In genomic region chr2:70861774-70862644, GRCh38 we compare ENCODE assay signal across 7 cellular contexts. TPM values are rescaled to one million over a fixed set of nuclear protein-coding genes. Genes with fewer than 3 reads are reported as not detected.
DNase-seq lines count a peak whose midpoint lies in the region; ATAC-seq and TF ChIP-seq lines count a peak whose summit lies in the region.

No MANE protein-coding gene starts in this region.

- DNase-seq in GM13976 (ENCODE audit: low spot score), result peak; percentile 76
- DNase-seq in SHP77 treated with DMSO at 0.1 percent for 48 hours (lab: John Stamatoyannopoulos, UW), result peak; percentile 40
- DNase-seq in activated effector memory CD4-positive, alpha-beta T cell treated with Interleukin-2 at 50 U/mL for 16 hours, result peak; percentile 30
- DNase-seq in foreskin keratinocyte, result peak; percentile 21 to 37
- DNase-seq in occipital lobe (lab: John Stamatoyannopoulos, UW), result peak; percentile 40
- no peak for DNase-seq in thoracic aorta (ENCODE audit: low spot score)

- in situ Hi-C loops in GM13976 (cut with MboI; ENCODE audit: low sequenced_read_pairs, unreplicated experiment), result no loop called here

- no peak overlapping the region for H3K4me3 ChIP-seq in Loucy (ENCODE audit: low read length, poor library complexity, severe bottlenecking)
- H3K4me3 ChIP-seq in thoracic aorta, result no peak overlapping the region

- ATAC-seq in foreskin keratinocyte (peak; percentile 78), thoracic aorta (ENCODE audit: insufficient number of reproducible peaks, low FRiP score, low read depth) (no peak)

- H3K4me1 ChIP-seq in Loucy (ENCODE audit: insufficient read depth, low read length, poor library complexity, severe bottlenecking), result no peaks in the 10 kb centered on the region
- H3K4me1 ChIP-seq in foreskin keratinocyte, result peaks cover 4% of the 10 kb centered on the region
- no peaks in the 10 kb centered on the region for H3K4me1 ChIP-seq in thoracic aorta (ENCODE audit: control insufficient read depth in 1 of 2, low read depth in 2 of 2)

- H3K9me3 ChIP-seq in Loucy (ENCODE audit: insufficient read depth, low read depth, low read length) (no peaks in the 10 kb centered on the region), thoracic aorta (no peaks in the 10 kb centered on the region)

- no peaks in the 10 kb centered on the region for H3K27me3 ChIP-seq in Loucy (ENCODE audit: insufficient read depth, low read length, poor library complexity, severe bottlenecking)
- peaks cover 90% of the 10 kb centered on the region for H3K27me3 ChIP-seq in foreskin keratinocyte
- H3K27me3 ChIP-seq in thoracic aorta (replicated peaks; ENCODE audit: insufficient read depth), result no peaks in the 10 kb centered on the region

- H4K20me1 ChIP-seq in Loucy (ENCODE audit: insufficient read depth, low read length, poor library complexity, severe bottlenecking), result no peaks in the 10 kb centered on the region

- TF ChIP-seq CTCF in GM13976 (IDR thresholded peaks at IDR 0.05; ENCODE audit: borderline replicate concordance, control extremely low read depth, extremely low read depth, insufficient read depth, missing control alignments), result peak; percentile 93
- peak; percentile 97 for TF ChIP-seq CTCF in Loucy (conservative IDR thresholded peaks at IDR 0.05; ENCODE audit: low read length)
- TF ChIP-seq CTCF in foreskin keratinocyte (conservative IDR thresholded peaks at IDR 0.05), result peak; percentile 96
- TF ChIP-seq CTCF in thoracic aorta (IDR thresholded peaks at IDR 0.05), result peak; percentile 77

- no peaks in the 10 kb centered on the region for H3F3A ChIP-seq in Loucy (ENCODE audit: low read depth)

- H3K36me3 ChIP-seq in Loucy (ENCODE audit: insufficient read depth, low read length), result no peaks in the 10 kb centered on the region
- H3K36me3 ChIP-seq in thoracic aorta, result no peaks in the 10 kb centered on the region

- no peak overlapping the region for H3K4me2 ChIP-seq in Loucy (ENCODE audit: low read depth, low read length, poor library complexity, severe bottlenecking)

- no peak overlapping the region for H3K9ac ChIP-seq in Loucy (ENCODE audit: low read depth, low read length, poor library complexity, severe bottlenecking)

- H3K27ac ChIP-seq in foreskin keratinocyte (no peak overlapping the region), thoracic aorta (no peak overlapping the region)

- H3K79me2 ChIP-seq in Loucy (ENCODE audit: insufficient read depth, low read length), result no peaks in the 10 kb centered on the region

- H3K9me2 ChIP-seq in Loucy (replicated peaks; ENCODE audit: low read depth, low read length), result no peaks in the 10 kb centered on the region

- no peak overlapping the region for H2AFZ ChIP-seq in Loucy (ENCODE audit: low read length)

RNA-seq across cellular contexts. Expression of gene CD207, which starts 26.4 kb away (rescaled TPM):
- total RNA-seq in foreskin keratinocyte (not detected in 2 replicates), occipital lobe (not detected), thoracic aorta (under 1 TPM in 1 of 2 donors, not detected in 1; 0.27 TPM)
- polyA plus RNA-seq in foreskin keratinocyte, result not detected in 2 replicates

RNA-seq across cellular contexts. Expression of gene VAX2, which starts 38.4 kb away (rescaled TPM):
- total RNA-seq in foreskin keratinocyte (0.17 and 0.21 TPM in 2 replicates), occipital lobe (0.31 TPM), thoracic aorta (1 to 10 TPM in 1 of 2 donors, under 1 TPM in 1; 0.56 to 1.9 TPM)
- 0.36 and 0.44 TPM in 2 replicates for polyA plus RNA-seq in foreskin keratinocyte

RNA-seq across cellular contexts. Expression of gene CLEC4F, which starts 41.6 kb away (rescaled TPM):
- not detected in 2 replicates for total RNA-seq in foreskin keratinocyte
- not detected in 2 replicates for polyA plus RNA-seq in foreskin keratinocyte
- not detected for total RNA-seq in occipital lobe
- under 1 TPM in 1 of 2 donors, not detected in 1; 0.54 TPM for total RNA-seq in thoracic aorta
